Comparison of ENCODE assay signal across 17 cellular contexts in the genomic region with DNA sequence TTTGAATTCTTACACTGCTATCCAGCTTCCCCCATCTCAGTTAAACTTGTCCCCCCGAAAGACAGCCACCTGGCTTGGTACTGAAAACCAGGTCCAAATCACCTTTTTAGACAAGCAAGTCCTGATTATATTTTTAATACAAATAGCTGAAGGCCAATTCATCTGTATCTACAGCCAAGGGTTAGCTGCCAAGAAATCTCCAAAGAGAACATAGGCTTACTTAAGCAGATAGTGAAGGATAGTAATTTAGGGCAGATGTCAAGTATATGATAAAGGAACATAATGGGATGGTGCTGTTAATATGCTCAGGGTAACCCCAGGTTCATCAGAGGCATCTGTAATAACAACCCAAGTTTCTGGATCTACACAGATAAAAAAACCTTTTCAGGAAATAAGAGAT.
"Had no signal": no experiment of that assay in that cellular context is flagged by ENCODE, and none has a peak within 500 bp of the region (broad histone marks: within the 10 kb centered on the region; RNA-seq: fewer than 3 reads in every experiment).

No MANE protein-coding gene starts in this region.

- H3K4me3 ChIP-seq: ovary, transverse colon had no signal

- ATAC-seq: activated CD8-positive, alpha-beta memory T cell treated with anti-CD3 and anti-CD28 coated beads, Interleukin-2, amount 10 ng/mL, durations not matched to agents 7 days and 5 days had no signal

- H3K27me3 ChIP-seq: ovary, transverse colon had no signal

- H3K4me1 ChIP-seq: transverse colon had no signal

- DNase-seq: activated CD4-positive, alpha-beta T cell treated with anti-CD3 and anti-CD28 coated beads for 1 hour; activated CD4-positive, alpha-beta T cell treated with anti-CD3 and anti-CD28 coated beads, Interleukin-2, amount 50 U/mL, for 48 hours; activated CD8-positive, alpha-beta memory T cell treated with anti-CD3 and anti-CD28 coated beads, Interleukin-2, amount 10 ng/mL, durations not matched to agents 7 days and 5 days; activated gamma-delta T cell; activated T-cell treated with anti-CD3 and anti-CD28 coated beads, Interleukin-2, amount 50 U/mL, for 24 hours; cerebellar nuclear complex; dermis blood vessel endothelial cell; erythroblast; foreskin melanocyte; head of caudate nucleus; mesendoderm; nephron progenitor cell; ovary; stimulated activated CD4-positive, alpha-beta T cell treated with anti-CD3 and anti-CD28 coated beads, Interleukin-4, amount 100 ng/mL, for 24 hours; T-helper 9 cell; transverse colon had no signal

- H3K9me3 ChIP-seq: ovary, transverse colon had no signal

- H3K9me3 Mint-ChIP-seq: activated T-cell treated with anti-CD3 and anti-CD28 coated beads, Interleukin-2, amount 50 U/mL, for 24 hours had no signal

- H3K27me3 Mint-ChIP-seq: activated naive CD8-positive, alpha-beta T cell had no signal

- H3K4me3 Mint-ChIP-seq: activated CD8-positive, alpha-beta memory T cell treated with anti-CD3 and anti-CD28 coated beads, Interleukin-2, amount 10 ng/mL, durations not matched to agents 7 days and 5 days; activated naive CD8-positive, alpha-beta T cell; activated T-cell treated with anti-CD3 and anti-CD28 coated beads, Interleukin-2, amount 50 U/mL, for 24 hours; nephron progenitor cell had no signal

- H3K36me3 ChIP-seq: ovary, transverse colon had no signal

- H3K36me3 Mint-ChIP-seq: activated CD8-positive, alpha-beta memory T cell treated with anti-CD3 and anti-CD28 coated beads, Interleukin-2, amount 10 ng/mL, durations not matched to agents 7 days and 5 days; activated naive CD8-positive, alpha-beta T cell had no signal

- H3K4me1 Mint-ChIP-seq: activated CD8-positive, alpha-beta memory T cell treated with anti-CD3 and anti-CD28 coated beads, Interleukin-2, amount 10 ng/mL, durations not matched to agents 7 days and 5 days had no signal

- H3K27ac Mint-ChIP-seq: activated CD8-positive, alpha-beta memory T cell treated with anti-CD3 and anti-CD28 coated beads, Interleukin-2, amount 10 ng/mL, durations not matched to agents 7 days and 5 days; activated naive CD8-positive, alpha-beta T cell; activated T-cell treated with anti-CD3 and anti-CD28 coated beads, Interleukin-2, amount 50 U/mL, for 24 hours; nephron progenitor cell had no signal

- H3K27ac ChIP-seq: ovary, transverse colon had no signal
